Comparison of ENCODE assay signal across 18 cellular contexts in the genomic region with DNA sequence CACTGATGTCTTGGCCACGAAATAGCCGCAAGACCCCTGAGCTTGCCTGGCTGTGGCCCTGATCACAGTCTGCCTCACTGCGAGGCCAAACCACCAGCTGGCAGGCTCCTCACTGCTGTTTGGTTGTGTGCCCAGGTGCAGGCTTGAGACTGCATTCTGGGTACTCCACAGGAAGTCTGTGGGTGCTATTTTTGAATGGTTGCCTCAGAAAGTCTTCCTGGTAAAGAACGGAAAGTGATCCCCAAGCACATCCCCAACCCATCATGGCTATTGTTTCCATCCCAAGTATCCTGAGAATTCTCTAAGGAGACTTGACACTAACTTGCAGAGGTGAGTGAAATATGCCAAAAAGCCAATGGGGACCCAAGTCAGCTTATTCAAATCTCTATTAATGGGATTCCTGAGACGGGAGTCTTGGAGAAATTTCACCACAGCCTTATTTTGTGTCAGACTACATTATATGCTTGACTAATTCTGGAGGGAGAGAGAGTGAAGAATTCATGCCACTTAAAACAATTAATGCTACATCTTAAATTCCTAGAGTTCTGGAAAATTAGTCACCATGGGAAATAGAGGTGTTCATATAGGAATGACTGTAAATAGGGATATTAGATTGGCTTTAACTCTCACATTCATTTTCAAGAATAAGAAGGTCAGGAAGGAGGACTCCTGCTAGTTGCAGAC.
A peak's percentile ranks its signal among the peaks of the same experiment; 100 is the strongest.
DNase-seq lines count a peak whose midpoint lies in the region; ATAC-seq, FAIRE-seq and TF ChIP-seq lines count a peak whose summit lies in the region.
"Had no signal": no experiment of that assay in that cellular context is flagged by ENCODE, and none has a peak within 500 bp of the region (broad histone marks: within the 10 kb centered on the region; RNA-seq: fewer than 3 reads in every experiment).

No MANE protein-coding gene starts in this region.

- WGBS in heart left ventricle, 4 donors, result 40 to 67% (median 42%) methylated on average over 5 of the region's 5 CpGs

- no peak for TF ChIP-seq POLR2A in heart left ventricle (IDR thresholded peaks at IDR 0.05)

- H3K27me3 Mint-ChIP-seq in Caco-2 (ENCODE audit: insufficient read depth, unreplicated experiment) (peaks cover 5% of the 10 kb centered on the region), progenitor cell of endocrine pancreas (peaks cover under 1% of the 10 kb centered on the region)

- H3K4me1 Mint-ChIP-seq in Caco-2 (ENCODE audit: low read depth, unreplicated experiment), result no peaks in the 10 kb centered on the region
- H3K4me1 Mint-ChIP-seq in progenitor cell of endocrine pancreas (ENCODE audit: low read depth), result no peaks in the 10 kb centered on the region
- H3K4me1 Mint-ChIP-seq: CD14-positive monocyte had no signal

- H3K9me3 ChIP-seq in heart left ventricle (peaks cover 0 to 17% (median 6%) of the 10 kb centered on the region in 12 donors), Caco-2 (no peaks in the 10 kb centered on the region)

- H3K9me3 Mint-ChIP-seq in Caco-2 (ENCODE audit: unreplicated experiment), result peaks cover 10% of the 10 kb centered on the region
- peaks cover 16% of the 10 kb centered on the region for H3K9me3 Mint-ChIP-seq in progenitor cell of endocrine pancreas (ENCODE audit: low read depth)

- H3K27me3 ChIP-seq in heart left ventricle (no peaks in the 10 kb centered on the region), bronchial epithelial cell (ENCODE audit: control insufficient read depth, insufficient read depth, low read length) (no peaks in the 10 kb centered on the region), Caco-2 (replicated peaks; ENCODE audit: control insufficient read depth, insufficient read depth, low read length) (no peaks in the 10 kb centered on the region)

- peak; percentile 51 to 82 (median 76) for ATAC-seq in heart left ventricle
- ATAC-seq: A549 had no signal

- FAIRE-seq in bronchial epithelial cell (lab: Jason Lieb, UNC), result peak; percentile 40
- FAIRE-seq: A549 had no signal

- POLR2A ChIA-PET in Caco-2 (lab: Charles Lee), result no interaction called here

- H3K36me3 ChIP-seq in heart left ventricle (no peaks in the 10 kb centered on the region), bronchial epithelial cell (ENCODE audit: control insufficient read depth, insufficient read depth, low read length) (no peaks in the 10 kb centered on the region), Caco-2 (ENCODE audit: control insufficient read depth, insufficient read depth, low read length) (no peaks in the 10 kb centered on the region)

- peaks cover 0 to 12% (median 0%) of the 10 kb centered on the region in 12 donors for H3K4me1 ChIP-seq in heart left ventricle
- H3K4me1 ChIP-seq in Caco-2, result no peaks in the 10 kb centered on the region
- H3K4me1 ChIP-seq: A549 had no signal

- DNase-seq in heart left ventricle (peak in 3 of 5 donors; percentile 21 to 61 (median 49)), cardiac septum (ENCODE audit: low spot score) (no peak), M059J (ENCODE audit: low read depth) (peak; percentile 70), bronchial epithelial cell (ENCODE audit: low read depth) (no peak), renal cortical epithelial cell (ENCODE audit: low read depth) (peak; percentile 65), cerebellum (ENCODE audit: low spot score) (no peak), Caco-2 (no peak), progenitor cell of endocrine pancreas (ENCODE audit: low spot score, unreplicated experiment) (no peak)
- DNase-seq: DMS153, H7, IMR-90, NCI-H1436, NCI-H2029 treated with DMSO at 0.1 percent for 48 hours, NCI-H2171 treated with DMSO at 0.1 percent for 48 hours, NCI-H446 treated with DMSO at 0.1 percent for 48 hours, NCI-H748 treated with DMSO at 0.1 percent for 48 hours had no signal

- H3K4me3 Mint-ChIP-seq in Caco-2 (ENCODE audit: unreplicated experiment) (no peak overlapping the region), progenitor cell of endocrine pancreas (ENCODE audit: low read depth) (no peak overlapping the region)
- H3K4me3 Mint-ChIP-seq: CD14-positive monocyte had no signal

- no peak overlapping the region for H3K27ac ChIP-seq in heart left ventricle
- H3K27ac ChIP-seq: A549 had no signal

- TF ChIP-seq CTCF in heart left ventricle (IDR thresholded peaks at IDR 0.05) (no peak), bronchial epithelial cell (IDR thresholded peaks at IDR 0.05; ENCODE audit: insufficient read depth, low read length, severe bottlenecking) (no peak), Caco-2 (IDR thresholded peaks at IDR 0.05; ENCODE audit: insufficient read depth in 1 of 2, low read depth in 1 of 2, low read length in 1 of 2, severe bottlenecking in 1 of 2, unreplicated experiment in 1 of 2) (no peak), progenitor cell of endocrine pancreas (IDR thresholded peaks at IDR 0.05; ENCODE audit: unreplicated experiment) (no peak)

- H3K36me3 Mint-ChIP-seq in Caco-2 (ENCODE audit: insufficient read depth, unreplicated experiment) (no peaks in the 10 kb centered on the region), progenitor cell of endocrine pancreas (ENCODE audit: insufficient read depth) (no peaks in the 10 kb centered on the region)
- H3K36me3 Mint-ChIP-seq: CD14-positive monocyte had no signal

- intact Hi-C loops in heart left ventricle (cut with DNase I), result no loop called here
- intact Hi-C loops in cardiac septum (cut with DNase I), result loop anchor here (2.0 kb wide), 1 partner anchor 36 kb away; no protein-coding TSS in a partner anchor
- intact Hi-C loops in Caco-2 (cut with micrococcal nuclease; ENCODE audit: unreplicated experiment), result no loop called here

- H3K27ac Mint-ChIP-seq in Caco-2 (ENCODE audit: unreplicated experiment) (no peak overlapping the region), progenitor cell of endocrine pancreas (no peak overlapping the region)
- H3K27ac Mint-ChIP-seq: CD14-positive monocyte had no signal

- CTCF ChIA-PET in Caco-2 (lab: Charles Lee), result no interaction called here

- BruUV-seq in Caco-2 (replicated peaks; lab: Mats Ljungman, UMichigan), result no TSS peak

- no peak overlapping the region for H3K4me3 ChIP-seq in heart left ventricle
- H3K4me3 ChIP-seq in bronchial epithelial cell (ENCODE audit: low read depth, low read length), result no peak overlapping the region
- no peak overlapping the region for H3K4me3 ChIP-seq in Caco-2 (ENCODE audit: low read depth, low read length)
- H3K4me3 ChIP-seq: A549 had no signal

Comparison
In these comparisons a context has a peak if more than half of its experiments do, and no peak if none do; other contexts are left out.
1. DNase-seq: peak in heart left ventricle (3 of 5), M059J (single experiment) and renal cortical epithelial cell (single experiment); none in cardiac septum (single experiment), bronchial epithelial cell (single experiment), cerebellum (single experiment), Caco-2 (0 of 2) and progenitor cell of endocrine pancreas (single experiment).